8 cellular contexts compared by ENCODE assay signal in genomic region chr6:32178547-32179440, GRCh38. TPM values are rescaled to one million over a fixed set of nuclear protein-coding genes. Genes with fewer than 3 reads are reported as not detected.
A peak's percentile ranks its signal among the peaks of the same experiment; 100 is the strongest.
DNase-seq lines count a peak whose midpoint lies in the region; ATAC-seq and TF ChIP-seq lines count a peak whose summit lies in the region.

No MANE protein-coding gene starts in this region.

- H3K27ac ChIP-seq in left ventricle myocardium inferior (replicated peaks) = peak overlapping the region; percentile 97
- H3K27ac ChIP-seq in temporal lobe (ENCODE audit: low read depth, low read length) = peak overlapping the region; percentile 98

- H3K4me1 Mint-ChIP-seq in activated naive CD8-positive, alpha-beta T cell (ENCODE audit: low read depth) = peaks cover 62% of the 10 kb centered on the region

- H3K27me3 ChIP-seq in left ventricle myocardium inferior (ENCODE audit: low read depth) = no peaks in the 10 kb centered on the region
- no peaks in the 10 kb centered on the region for H3K27me3 ChIP-seq in kidney epithelial cell (ENCODE audit: control insufficient read depth, insufficient read depth, low read length)

- no peaks in the 10 kb centered on the region for H3K27me3 Mint-ChIP-seq in activated naive CD8-positive, alpha-beta T cell

- peak overlapping the region; percentile 91 for H3K4me3 Mint-ChIP-seq in activated naive CD8-positive, alpha-beta T cell

- H3K27ac Mint-ChIP-seq in activated naive CD8-positive, alpha-beta T cell = peak overlapping the region; percentile 90

- H3K4me3 ChIP-seq in left ventricle myocardium inferior (peak overlapping the region; percentile 93), kidney epithelial cell (ENCODE audit: low read depth, low read length) (peak overlapping the region; percentile 99)

- no peak for TF ChIP-seq CTCF in left ventricle myocardium inferior (IDR thresholded peaks at IDR 0.05; ENCODE audit: borderline replicate concordance)
- TF ChIP-seq CTCF in kidney epithelial cell (IDR thresholded peaks at IDR 0.05; ENCODE audit: insufficient read depth, low read length, poor library complexity, severe bottlenecking) = no peak

- peaks cover 30% of the 10 kb centered on the region for H3K36me3 ChIP-seq in left ventricle myocardium inferior
- no peaks in the 10 kb centered on the region for H3K36me3 ChIP-seq in kidney epithelial cell (ENCODE audit: control insufficient read depth, insufficient read depth, low read length)

- DNase-seq in left ventricle myocardium inferior (no peak), left ventricle myocardium superior (no peak), kidney epithelial cell (ENCODE audit: low read depth) (no peak), NCI-H1092 treated with DMSO at 0.1 percent for 48 hours (lab: John Stamatoyannopoulos, UW) (no peak), H4 (ENCODE audit: low spot score) (no peak)
- no peak for DNase-seq in activated CD4-positive, alpha-beta T cell treated with anti-CD3 and anti-CD28 coated beads, Interleukin-2, amount 50 U/mL, for 1 hour

- intact Hi-C loops in left ventricle myocardium inferior (cut with micrococcal nuclease) = no loop called here
- intact Hi-C loops in left ventricle myocardium superior (cut with micrococcal nuclease) = loop anchor here (10.0 kb wide), 1 partner anchor 54 kb away; the partner anchor contains the start of gene ATF6B

- H3K9me3 Mint-ChIP-seq in activated naive CD8-positive, alpha-beta T cell (ENCODE audit: low read depth) = no peaks in the 10 kb centered on the region

- peaks cover 81% of the 10 kb centered on the region for H3K4me1 ChIP-seq in left ventricle myocardium inferior

- ATAC-seq in left ventricle myocardium superior = no peak

- H3K9me3 ChIP-seq in left ventricle myocardium inferior (replicated peaks) = no peaks in the 10 kb centered on the region

- H3K36me3 Mint-ChIP-seq in activated naive CD8-positive, alpha-beta T cell = peaks cover 4% of the 10 kb centered on the region

RNA-seq across cellular contexts. Expression of gene RNF5, which starts 0.6 kb away (rescaled TPM):
- total RNA-seq in left ventricle myocardium inferior (76.0 TPM), left ventricle myocardium superior (94.1 TPM), kidney epithelial cell (76.8 and 90.1 TPM in 2 replicates), temporal lobe (61.5 TPM)
- total RNA-seq in H4 (2014; rRNA removed; shearing (Covaris generic)) = 55.7 and 56.9 TPM in 2 replicates

RNA-seq across cellular contexts. Expression of gene AGPAT1, which starts 2.9 kb away (rescaled TPM):
- total RNA-seq in left ventricle myocardium inferior (43.0 TPM), left ventricle myocardium superior (49.7 TPM), kidney epithelial cell (57.2 and 62.3 TPM in 2 replicates), temporal lobe (17.5 TPM)
- total RNA-seq in H4 (2014; rRNA removed; shearing (Covaris generic)) = 45.6 and 51.3 TPM in 2 replicates

RNA-seq across cellular contexts. Expression of gene AGER, which starts 5.3 kb away (rescaled TPM):
- total RNA-seq in left ventricle myocardium inferior (1.8 TPM), left ventricle myocardium superior (3.0 TPM), kidney epithelial cell (0.25 and 2.7 TPM in 2 replicates), temporal lobe (0.98 TPM)
- 0.41 TPM in 1 of 2 replicates, not detected in the other for total RNA-seq in H4 (2014; rRNA removed; shearing (Covaris generic))

RNA-seq across cellular contexts. Expression of gene PBX2, which starts 11.2 kb away (rescaled TPM):
- total RNA-seq in left ventricle myocardium inferior (36.5 TPM), left ventricle myocardium superior (46.5 TPM), kidney epithelial cell (37.5 and 40.7 TPM in 2 replicates), temporal lobe (21.4 TPM)
- 14.3 and 17.4 TPM in 2 replicates for total RNA-seq in H4 (2014; rRNA removed; shearing (Covaris generic))

RNA-seq across cellular contexts. Expression of gene GPSM3, which starts 13.6 kb away (rescaled TPM):
- 5.0 TPM for total RNA-seq in left ventricle myocardium inferior
- total RNA-seq in left ventricle myocardium superior = 5.9 TPM
- 20.8 and 25.6 TPM in 2 replicates for total RNA-seq in kidney epithelial cell
- total RNA-seq in temporal lobe = 0.49 TPM
- 3.2 and 3.9 TPM in 2 replicates for total RNA-seq in H4 (2014; rRNA removed; shearing (Covaris generic))
